10 cellular contexts compared by ENCODE assay signal in genomic region chr11:96055706-96056387, GRCh38.
DNase-seq lines count a peak whose midpoint lies in the region; ATAC-seq lines count a peak whose summit lies in the region.
"Had no signal": no experiment of that assay in that cellular context is flagged by ENCODE, and none has a peak within 500 bp of the region (broad histone marks: within the 10 kb centered on the region; RNA-seq: fewer than 3 reads in every experiment).

No MANE protein-coding gene starts in this region.

- no peaks in the 10 kb centered on the region for H3K9me3 Mint-ChIP-seq in stimulated activated effector memory CD8-positive, alpha-beta T cell treated with anti-CD3 and anti-CD28 coated beads, Interleukin-12 subunit alpha, Interleukin-12 subunit beta, amount 100 ng/mL, for 72 hours

- no peak overlapping the region for H3K4me3 Mint-ChIP-seq in stimulated activated effector memory CD8-positive, alpha-beta T cell treated with anti-CD3 and anti-CD28 coated beads, Interleukin-12 subunit alpha, Interleukin-12 subunit beta, amount 100 ng/mL, for 72 hours

- H3K36me3 Mint-ChIP-seq in stimulated activated effector memory CD8-positive, alpha-beta T cell treated with anti-CD3 and anti-CD28 coated beads, Interleukin-12 subunit alpha, Interleukin-12 subunit beta, amount 100 ng/mL, for 72 hours: peaks cover 16% of the 10 kb centered on the region

- DNase-seq in NCI-H2227 (lab: John Stamatoyannopoulos, UW; ENCODE audit: unreplicated experiment) (peak; percentile 17), NCI-H2227 treated with DMSO at 0.1 percent for 48 hours (lab: John Stamatoyannopoulos, UW) (no peak), glomerular visceral epithelial cell (ENCODE audit: extremely low spot score) (peak; percentile 73), NCI-H524 treated with DMSO at 0.1 percent for 48 hours (lab: John Stamatoyannopoulos, UW) (no peak), cerebellar cortex (ENCODE audit: low spot score) (no peak), substantia nigra (lab: John Stamatoyannopoulos, UW) (no peak)
- peak; percentile 46 to 54 for DNase-seq in activated CD4-positive, alpha-beta T cell treated with anti-CD3 and anti-CD28 coated beads, Interleukin-2, amount 50 U/mL, for 4 hours
- no peak for DNase-seq in stimulated activated effector memory CD8-positive, alpha-beta T cell treated with anti-CD3 and anti-CD28 coated beads, Interleukin-12 subunit alpha, Interleukin-12 subunit beta, amount 100 ng/mL, for 72 hours (ENCODE audit: low spot score in 2 of 2)
- DNase-seq: glutamatergic neuron, NCI-H774 had no signal

- no peak overlapping the region for H3K27ac ChIP-seq in substantia nigra (ENCODE audit: low read depth, low read length, poor library complexity, severe bottlenecking)

- ATAC-seq in stimulated activated effector memory CD8-positive, alpha-beta T cell treated with anti-CD3 and anti-CD28 coated beads, Interleukin-12 subunit alpha, Interleukin-12 subunit beta, amount 100 ng/mL, for 72 hours: peak; percentile 36

- no peak overlapping the region for H3K27ac Mint-ChIP-seq in stimulated activated effector memory CD8-positive, alpha-beta T cell treated with anti-CD3 and anti-CD28 coated beads, Interleukin-12 subunit alpha, Interleukin-12 subunit beta, amount 100 ng/mL, for 72 hours

- H3K4me1 Mint-ChIP-seq in stimulated activated effector memory CD8-positive, alpha-beta T cell treated with anti-CD3 and anti-CD28 coated beads, Interleukin-12 subunit alpha, Interleukin-12 subunit beta, amount 100 ng/mL, for 72 hours: peaks cover 46% of the 10 kb centered on the region

Comparison
In these comparisons a context has a peak if more than half of its experiments do, and no peak if none do; other contexts are left out.
1. DNase-seq: peak in NCI-H2227 (single experiment), activated CD4-positive, alpha-beta T cell treated with anti-CD3 and anti-CD28 coated beads, Interleukin-2, amount 50 U/mL, for 4 hours (2 of 2) and glomerular visceral epithelial cell (single experiment); none in NCI-H2227 treated with DMSO at 0.1 percent for 48 hours (single experiment), stimulated activated effector memory CD8-positive, alpha-beta T cell treated with anti-CD3 and anti-CD28 coated beads, Interleukin-12 subunit alpha, Interleukin-12 subunit beta, amount 100 ng/mL, for 72 hours (0 of 2), NCI-H524 treated with DMSO at 0.1 percent for 48 hours (single experiment), cerebellar cortex (single experiment) and substantia nigra (0 of 49).